18 cellular contexts compared by ENCODE assay signal in the genomic region with DNA sequence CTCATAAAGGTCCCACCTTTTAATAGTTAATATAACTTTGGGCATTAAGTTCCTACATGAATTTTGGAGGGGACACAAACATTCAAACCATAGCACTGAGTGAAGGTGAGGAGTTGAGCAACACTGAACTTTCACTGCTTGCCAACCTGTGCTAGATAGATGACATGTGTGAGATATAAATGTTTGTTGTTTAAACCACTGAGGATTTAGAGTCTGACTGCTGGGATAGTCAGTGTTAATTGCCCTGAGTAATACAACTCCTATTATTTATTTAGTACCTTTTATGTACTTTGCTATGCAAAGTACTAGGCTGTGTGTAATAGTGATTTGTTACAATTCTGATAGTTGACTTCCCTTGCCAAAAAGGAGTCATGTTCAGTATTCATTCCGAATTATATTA. TPM values are rescaled to one million over a fixed set of nuclear protein-coding genes. Genes with fewer than 3 reads are reported as not detected.
DNase-seq lines count a peak whose midpoint lies in the region; ATAC-seq, FAIRE-seq and TF ChIP-seq lines count a peak whose summit lies in the region.
"Had no signal": no experiment of that assay in that cellular context is flagged by ENCODE, and none has a peak within 500 bp of the region (broad histone marks: within the 10 kb centered on the region; RNA-seq: fewer than 3 reads in every experiment).

No MANE protein-coding gene starts in this region.

- H3K27me3 ChIP-seq in liver (ENCODE audit: control insufficient read depth in 4 of 4, insufficient read depth in 4 of 4, low read length in 3 of 4) (no peaks in the 10 kb centered on the region), HepG2 (ENCODE audit: control insufficient read depth in 1 of 2, insufficient read depth in 2 of 2, low read length in 2 of 2) (no peaks in the 10 kb centered on the region), esophagus (ENCODE audit: control insufficient read depth in 1 of 2, insufficient read depth in 2 of 2, low read length in 2 of 2) (no peaks in the 10 kb centered on the region), right lobe of liver (no peaks in the 10 kb centered on the region), small intestine (ENCODE audit: control insufficient read depth in 2 of 2, insufficient read depth in 2 of 2, low read length in 2 of 2) (no peaks in the 10 kb centered on the region)

- no peak for FAIRE-seq in HepG2 (lab: Jason Lieb, UNC)
- FAIRE-seq in small intestine (lab: Jason Lieb, UNC): no peak
- FAIRE-seq: A549 had no signal

- POLR2A ChIA-PET in HepG2 (lab: Yijun Ruan, JAX): no interaction called here
- POLR2A ChIA-PET in activated CD4-positive, alpha-beta memory T cell treated with anti-CD3 and anti-CD28 coated beads for 36 hours (lab: Charles Lee): no interaction called here

- H3K9me3 ChIP-seq in liver (ENCODE audit: control insufficient read depth in 4 of 4, low read length in 3 of 4): no peaks in the 10 kb centered on the region
- no peaks in the 10 kb centered on the region for H3K9me3 ChIP-seq in HepG2 (ENCODE audit: low read length)
- H3K9me3 ChIP-seq in esophagus (ENCODE audit: control insufficient read depth in 2 of 2, insufficient read depth in 1 of 2, low read depth in 1 of 2, low read length in 1 of 2): no peaks in the 10 kb centered on the region
- H3K9me3 ChIP-seq in right lobe of liver: no peaks in the 10 kb centered on the region
- H3K9me3 ChIP-seq in small intestine (ENCODE audit: control insufficient read depth, low read depth): no peaks in the 10 kb centered on the region
- H3K9me3 ChIP-seq: A549 had no signal

- no peak overlapping the region for H2AFZ ChIP-seq in HepG2 (ENCODE audit: low read length)
- H2AFZ ChIP-seq: GM23248 had no signal

- H3K4me3 Mint-ChIP-seq in activated CD4-positive, alpha-beta memory T cell treated with anti-CD3 and anti-CD28 coated beads for 36 hours: no peak overlapping the region
- H3K4me3 Mint-ChIP-seq: CD4-positive, alpha-beta T cell had no signal

- CTCF ChIA-PET in HepG2 (lab: Yijun Ruan, JAX; ENCODE audit: low intra/inter-chr PET ratio, low total read pairs): no interaction called here
- CTCF ChIA-PET in activated CD4-positive, alpha-beta memory T cell treated with anti-CD3 and anti-CD28 coated beads for 36 hours (lab: Charles Lee): no interaction called here

- no peaks in the 10 kb centered on the region for H3K27me3 Mint-ChIP-seq in activated CD4-positive, alpha-beta memory T cell treated with anti-CD3 and anti-CD28 coated beads for 36 hours
- H3K27me3 Mint-ChIP-seq: CD4-positive, alpha-beta T cell had no signal

- H3K4me3 ChIP-seq in liver (ENCODE audit: low read depth in 1 of 3, low read length in 3 of 3): no peak overlapping the region
- no peak overlapping the region for H3K4me3 ChIP-seq in HepG2 (replicated peaks in 1 of 3; ENCODE audit: insufficient read depth in 1 of 3, low read depth in 2 of 3, low read length in 3 of 3)
- H3K4me3 ChIP-seq in esophagus (ENCODE audit: low read depth in 1 of 2, low read length in 2 of 2): no peak overlapping the region
- no peak overlapping the region for H3K4me3 ChIP-seq in right lobe of liver
- H3K4me3 ChIP-seq in small intestine (ENCODE audit: low read depth in 1 of 2, low read length in 2 of 2): no peak overlapping the region
- H3K4me3 ChIP-seq: A549, GM23248 had no signal

- H3K27ac ChIP-seq in liver (ENCODE audit: low read depth in 1 of 2, low read length in 2 of 2): peak overlapping the region; percentile 29 to 46
- H3K27ac ChIP-seq in HepG2 (ENCODE audit: extremely low read length, insufficient read depth, low read length): no peak overlapping the region
- H3K27ac ChIP-seq in esophagus (ENCODE audit: low read depth in 2 of 2, low read length in 1 of 2): peak overlapping the region; percentile 42 to 62
- peak overlapping the region in 2 of 3 donors; percentile 26 to 28 for H3K27ac ChIP-seq in right lobe of liver
- no peak overlapping the region for H3K27ac ChIP-seq in small intestine (ENCODE audit: low read depth in 1 of 2, low read length in 1 of 2)
- H3K27ac ChIP-seq: A549, GM23248 had no signal

- intact Hi-C loops in HepG2 (cut with micrococcal nuclease; ENCODE audit: unreplicated experiment): no loop called here
- intact Hi-C loops in right lobe of liver (cut with DNase I): no loop called here
- intact Hi-C loops in activated CD4-positive, alpha-beta memory T cell treated with anti-CD3 and anti-CD28 coated beads for 36 hours (cut with micrococcal nuclease): no loop called here

- no peaks in the 10 kb centered on the region for H3K9me3 Mint-ChIP-seq in activated CD4-positive, alpha-beta memory T cell treated with anti-CD3 and anti-CD28 coated beads for 36 hours
- H3K9me3 Mint-ChIP-seq: CD4-positive, alpha-beta T cell had no signal

- TF ChIP-seq POLR2A in HepG2 (IDR thresholded peaks at IDR 0.05; ENCODE audit: insufficient read depth in 1 of 2, low read depth in 2 of 2, low read length in 2 of 2) (no peak), right lobe of liver (IDR thresholded peaks at IDR 0.05) (no peak)

- TF ChIP-seq EP300 in HepG2 (IDR thresholded peaks at IDR 0.05; ENCODE audit: low read depth in 2 of 2, low read length in 2 of 2): no peak
- no peak for TF ChIP-seq EP300 in HepG2 (CRISPR knock-in tag; IDR thresholded peaks at IDR 0.05; ENCODE audit: borderline replicate concordance)

- H3K36me3 ChIP-seq in liver (ENCODE audit: control insufficient read depth in 4 of 4, insufficient read depth in 3 of 4, low read depth in 1 of 4, low read length in 3 of 4) (no peaks in the 10 kb centered on the region), HepG2 (replicated peaks in 1 of 2; ENCODE audit: control insufficient read depth in 1 of 2, insufficient read depth in 2 of 2, low read length in 2 of 2) (peaks cover 2 to 3% of the 10 kb centered on the region in 2 experiments; a peak in 1 of 5 replicates), esophagus (ENCODE audit: control insufficient read depth in 2 of 2, insufficient read depth in 2 of 2, low read length in 1 of 2) (no peaks in the 10 kb centered on the region), right lobe of liver (no peaks in the 10 kb centered on the region), small intestine (ENCODE audit: control insufficient read depth in 2 of 2, insufficient read depth in 2 of 2, low read length in 2 of 2) (no peaks in the 10 kb centered on the region)

- TF ChIP-seq CTCF in liver (IDR thresholded peaks at IDR 0.05; ENCODE audit: low read depth, low read length, missing input control) (no peak), HepG2 (CRISPR knock-in tag; IDR thresholded peaks at IDR 0.05) (no peak), right lobe of liver (IDR thresholded peaks at IDR 0.05) (no peak)

- no peaks in the 10 kb centered on the region for H3K4me1 Mint-ChIP-seq in activated CD4-positive, alpha-beta memory T cell treated with anti-CD3 and anti-CD28 coated beads for 36 hours (ENCODE audit: low read depth)

- 25% methylated on average over 1 of the region's 1 CpG for whole genome bisulfite sequencing in liver
- 94% methylated on average over 1 of the region's 1 CpG for WGBS in HepG2 (ENCODE audit: low lambda C conversion rate)
- 50 to 55% methylated on average over 1 of the region's 1 CpG for WGBS in esophagus, 2 donors
- WGBS in right lobe of liver (ENCODE audit: insufficient coverage, low coverage, low lambda C conversion rate, missing lambda C conversion rate): 24% methylated on average over 1 of the region's 1 CpG
- 77 to 83% (median 80%) methylated on average over 1 of the region's 1 CpG for WGBS in small intestine, 3 donors

- no peak overlapping the region for H3K4me2 ChIP-seq in HepG2 (ENCODE audit: low read depth, low read length)
- H3K4me2 ChIP-seq: A549 had no signal

- H3K4me1 ChIP-seq in liver (ENCODE audit: control insufficient read depth in 4 of 4, insufficient read depth in 4 of 4, low read length in 3 of 4) (peaks cover 4 to 12% (median 6%) of the 10 kb centered on the region in 4 donors), HepG2 (ENCODE audit: insufficient read depth, low read length) (no peaks in the 10 kb centered on the region), esophagus (ENCODE audit: control insufficient read depth in 2 of 2, insufficient read depth in 2 of 2, low read length in 1 of 2) (peaks cover 0 to 1% of the 10 kb centered on the region in 2 donors), right lobe of liver (peaks cover 0 to 27% (median 6%) of the 10 kb centered on the region in 4 donors), small intestine (ENCODE audit: control insufficient read depth in 2 of 2, insufficient read depth in 1 of 2, low read depth in 1 of 2, low read length in 1 of 2) (no peaks in the 10 kb centered on the region)
- H3K4me1 ChIP-seq: A549 had no signal

- H3K9ac ChIP-seq in liver (ENCODE audit: low read depth in 1 of 2, low read length in 2 of 2): no peak overlapping the region
- no peak overlapping the region for H3K9ac ChIP-seq in HepG2 (ENCODE audit: insufficient read depth, low read depth, low read length)
- H3K9ac ChIP-seq: GM23248 had no signal

- no peaks in the 10 kb centered on the region for H3K79me2 ChIP-seq in HepG2 (ENCODE audit: insufficient read depth, low read length)

- H3K27ac Mint-ChIP-seq in activated CD4-positive, alpha-beta memory T cell treated with anti-CD3 and anti-CD28 coated beads for 36 hours: no peak overlapping the region
- H3K27ac Mint-ChIP-seq: CD4-positive, alpha-beta T cell had no signal

- no peak for ATAC-seq in HepG2
- peak; percentile 91 to 95 (median 92) for ATAC-seq in right lobe of liver
- ATAC-seq in GM18502 (IDR thresholded peaks at IDR 0.05; ENCODE audit: poor library complexity, unreplicated experiment): no peak
- ATAC-seq: A549 had no signal

- peaks cover 5% of the 10 kb centered on the region for H3K36me3 Mint-ChIP-seq in activated CD4-positive, alpha-beta memory T cell treated with anti-CD3 and anti-CD28 coated beads for 36 hours

- in situ Hi-C loops in HepG2 (cut with HindIII; ENCODE audit: extremely low pct_ligation_motif_present, low pct_unique_long_range_greater_than_20kb): no loop called here

- BruUV-seq in HepG2 (replicated peaks; lab: Mats Ljungman, UMichigan): no TSS peak

- DNase-seq in HepG2 (ENCODE audit: low spot score) (no peak), right lobe of liver (no peak), small intestine (peak; percentile 56), ecto neural progenitor cell (ENCODE audit: low spot score) (no peak)
- no peak for DNase-seq in activated CD4-positive, alpha-beta memory T cell treated with anti-CD3 and anti-CD28 coated beads for 36 hours
- DNase-seq: CD4-positive, alpha-beta T cell; DMS153; GF-D8; GM23248; NCI-H1105; NCI-H2081; NCI-H446 treated with DMSO at 0.1 percent for 48 hours; NCI-H748 treated with DMSO at 0.1 percent for 48 hours; OCI-M1 had no signal

- H4K20me1 ChIP-seq in HepG2 (ENCODE audit: insufficient read depth, low read length): no peaks in the 10 kb centered on the region

- peak in 1 of 2 donors; percentile 11 for TF ChIP-seq RAD21 in liver (IDR thresholded peaks at IDR 0.05)
- no peak for TF ChIP-seq RAD21 in HepG2 (CRISPR knock-in tag; IDR thresholded peaks at IDR 0.05)

RNA-seq across cellular contexts. Expression of a gene that starts 32.4 kb away (rescaled TPM):
- 10 to 100 TPM; 37.4 to 87.3 TPM for total RNA-seq in liver
- polyA plus RNA-seq in liver: 10 to 100 TPM; 28.3 to 31.7 TPM
- total RNA-seq in HepG2 (2016; rRNA removed; fragmentation: Illumina TruSeq; extraction: Trizol): 67.0 and 106 TPM in 2 replicates
- total RNA-seq in HepG2 (2016; cell fraction: cytosol; rRNA removed; fragmentation: Illumina TruSeq; extraction: Trizol; ENCODE audit: low read depth): 5.3 and 6.0 TPM in 2 replicates
- 65.8 and 105 TPM in 2 replicates for total RNA-seq in HepG2 (2016; cell fraction: insoluble cytoplasmic fraction; rRNA removed; fragmentation: Illumina TruSeq; extraction: Trizol)
- total RNA-seq in HepG2 (2016; cell fraction: membrane; rRNA removed; fragmentation: Illumina TruSeq; extraction: Trizol): 15.3 and 18.4 TPM in 2 replicates
- total RNA-seq in HepG2 (2016; cell fraction: nucleus; rRNA removed; fragmentation: Illumina TruSeq; extraction: Trizol): 102 and 125 TPM in 2 replicates
- 135 and 142 TPM in 2 replicates for polyA plus RNA-seq in HepG2 (2011; rRNA removed)
- 110 and 155 TPM in 2 replicates for polyA plus RNA-seq in HepG2 (2011; cell fraction: cytosol; rRNA removed)
- 50.4 and 50.5 TPM in 2 replicates for polyA plus RNA-seq in HepG2 (2011; cell fraction: nucleus; rRNA removed)
- polyA plus RNA-seq in HepG2 (2012): 134 and 147 TPM in 2 replicates
- 3.0 and 3.3 TPM in 2 replicates for polyA plus RNA-seq in HepG2 (2016; cell fraction: cytosol; fragmentation: Illumina TruSeq; extraction: Trizol; ENCODE audit: low read depth)
- 49.1 and 53.6 TPM in 2 replicates for polyA plus RNA-seq in HepG2 (2016; cell fraction: insoluble cytoplasmic fraction; fragmentation: Illumina TruSeq; extraction: Trizol; ENCODE audit: low read depth)
- polyA plus RNA-seq in HepG2 (2016; cell fraction: membrane; fragmentation: Illumina TruSeq; extraction: Trizol; ENCODE audit: low read depth): 8.1 and 9.3 TPM in 2 replicates
- 109 and 119 TPM in 2 replicates for polyA plus RNA-seq in HepG2 (2016; cell fraction: nucleus; fragmentation: Illumina TruSeq; extraction: Trizol; ENCODE audit: insufficient read depth, low read depth)
- polyA minus RNA-seq in HepG2 (2011; rRNA and poly(A)+ RNA removed; ENCODE audit: low replicate concordance): 467 and 535 TPM in 2 replicates
- polyA minus RNA-seq in HepG2 (2011; cell fraction: cytosol; rRNA and poly(A)+ RNA removed): 185 and 199 TPM in 2 replicates
- 108 and 115 TPM in 2 replicates for polyA minus RNA-seq in HepG2 (2011; cell fraction: nucleus; rRNA and poly(A)+ RNA removed)
- polyA plus RNA-seq in esophagus: 10 to 100 TPM in 1 of 2 donors, 1 to 10 TPM in 1; 7.4 to 13.0 TPM
- total RNA-seq in right lobe of liver: 10 to 100 TPM; 26.1 to 81.9 (median 55.2) TPM
- polyA plus RNA-seq in small intestine: 10 to 100 TPM in 1 of 3 donors, 1 to 10 TPM in 2; 6.8 to 29.9 (median 8.1) TPM
- 10 to 100 TPM; 48.7 to 53.3 TPM for total RNA-seq in activated CD4-positive, alpha-beta memory T cell treated with anti-CD3 and anti-CD28 coated beads for 36 hours

Comparison
In these comparisons a context has a peak if more than half of its experiments do, and no peak if none do; other contexts are left out.
1. H3K27ac ChIP-seq: peak in liver (2 of 2), esophagus (2 of 2) and right lobe of liver (2 of 3); none in HepG2 (single experiment) and small intestine (0 of 2).
2. ATAC-seq: peak in right lobe of liver (4 of 4); none in HepG2 (single experiment) and GM18502 (single experiment).